ENCODE assay signal across 1 cellular context in genomic region chr11:65662802-65663633, GRCh38.
A peak's percentile ranks its signal among the peaks of the same experiment; 100 is the strongest.
TF ChIP-seq lines count a peak whose summit lies in the region.

Gene RELA, minus strand, starts transcription at chr11:65662916. Its CDS starts 84 bp downstream, at chr11:65662832.

TF ChIP-seq in HepG2, 621 proteins besides CTCF, POLR2A, EP300 and RAD21 (continued from another document and continues in another):
- no peak for TF ChIP-seq DNMT3B (CRISPR knock-in tag; conservative IDR thresholded peaks at IDR 0.05)
- TF ChIP-seq ZNF850 (CRISPR knock-in tag; conservative IDR thresholded peaks at IDR 0.05): 0 out of 2 replicates have a peak, but pooled peaks have one; percentile 50
- no peak for TF ChIP-seq ZFYVE20 (CRISPR knock-in tag; IDR thresholded peaks at IDR 0.05; ENCODE audit: borderline replicate concordance, low read depth)
- TF ChIP-seq ZNF660 (CRISPR knock-in tag; IDR thresholded peaks at IDR 0.05; ENCODE audit: borderline replicate concordance, low read depth): no peak
- TF ChIP-seq CEBPZ (IDR thresholded peaks at IDR 0.05; ENCODE audit: low read length): no peak
- TF ChIP-seq ZNF619 (CRISPR knock-in tag; IDR thresholded peaks at IDR 0.05): no peak; the same call in 1 of the 2 replicates
- TF ChIP-seq HOMEZ (CRISPR knock-in tag; IDR thresholded peaks at IDR 0.05; ENCODE audit: low read depth): no peak
- no peak; the same call in 1 of the 2 replicates for TF ChIP-seq PCBP1 (IDR thresholded peaks at IDR 0.05; ENCODE audit: borderline replicate concordance, low read depth, low read length)
- 0 out of 2 replicates have a peak, but pooled peaks have one; percentile 38 for TF ChIP-seq HCFC1 (IDR thresholded peaks at IDR 0.05; ENCODE audit: low read depth, low read length)
- no peak for TF ChIP-seq FOXJ3 (CRISPR knock-in tag; IDR thresholded peaks at IDR 0.05; ENCODE audit: borderline replicate concordance)
- TF ChIP-seq ZNF558 (CRISPR knock-in tag; IDR thresholded peaks at IDR 0.05; ENCODE audit: borderline replicate concordance): no peak; the same call in 1 of the 2 replicates
- no peak for TF ChIP-seq ZBTB26 (CRISPR knock-in tag; IDR thresholded peaks at IDR 0.05; ENCODE audit: borderline replicate concordance)
- no peak for TF ChIP-seq ZNF589 (CRISPR knock-in tag; conservative IDR thresholded peaks at IDR 0.05)
- TF ChIP-seq HDAC1 (CRISPR knock-in tag; IDR thresholded peaks at IDR 0.05): no peak; the same call in 1 of the 2 replicates
- TF ChIP-seq ZNF292 (CRISPR knock-in tag; IDR thresholded peaks at IDR 0.05; ENCODE audit: borderline replicate concordance, low read depth): no peak
- no peak for TF ChIP-seq ARNTL (CRISPR knock-in tag; IDR thresholded peaks at IDR 0.05)
- no peak for TF ChIP-seq ZNF30 (CRISPR knock-in tag; IDR thresholded peaks at IDR 0.05)
- TF ChIP-seq TFDP1 (CRISPR knock-in tag; IDR thresholded peaks at IDR 0.05; ENCODE audit: borderline replicate concordance): no peak; the same call in 1 of the 2 replicates
- no peak for TF ChIP-seq ZNF7 (CRISPR knock-in tag; IDR thresholded peaks at IDR 0.05)
- TF ChIP-seq ATF6 (CRISPR knock-in tag; conservative IDR thresholded peaks at IDR 0.05): no peak
- no peak for TF ChIP-seq STAT5B (CRISPR knock-in tag; IDR thresholded peaks at IDR 0.05)
- TF ChIP-seq ELK4 (CRISPR knock-in tag; IDR thresholded peaks at IDR 0.05; ENCODE audit: borderline replicate concordance): no peak
- no peak for TF ChIP-seq SMYD3 (CRISPR knock-in tag; IDR thresholded peaks at IDR 0.05)
- TF ChIP-seq KLF13 (CRISPR knock-in tag; IDR thresholded peaks at IDR 0.05): no peak
- no peak for TF ChIP-seq GPN1 (CRISPR knock-in tag; IDR thresholded peaks at IDR 0.05; ENCODE audit: borderline replicate concordance)
- no peak for TF ChIP-seq ZBTB33 (CRISPR knock-in tag; IDR thresholded peaks at IDR 0.05)
- no peak for TF ChIP-seq ZNF235 (CRISPR knock-in tag; IDR thresholded peaks at IDR 0.05; ENCODE audit: borderline replicate concordance)
- no peak for TF ChIP-seq ZNF33B (CRISPR knock-in tag; IDR thresholded peaks at IDR 0.05)
- no peak for TF ChIP-seq CREBL2 (CRISPR knock-in tag; IDR thresholded peaks at IDR 0.05; ENCODE audit: borderline replicate concordance)
- no peak for TF ChIP-seq PPARG (CRISPR knock-in tag; conservative IDR thresholded peaks at IDR 0.05)
- no peak for TF ChIP-seq U2AF2 (IDR thresholded peaks at IDR 0.05; ENCODE audit: low read depth, low read length)
- peak; percentile 74; the same call in 1 of the 2 replicates for TF ChIP-seq NR2C2 (CRISPR knock-in tag; IDR thresholded peaks at IDR 0.05; ENCODE audit: borderline replicate concordance)
- TF ChIP-seq FOSL1 (CRISPR knock-in tag; IDR thresholded peaks at IDR 0.05; ENCODE audit: borderline replicate concordance): no peak
- no peak; the same call in 1 of the 2 replicates for TF ChIP-seq RARA (CRISPR knock-in tag; IDR thresholded peaks at IDR 0.05)
- 0 out of 2 replicates have a peak, but pooled peaks have one; percentile 42 for TF ChIP-seq PRDM15 (CRISPR knock-in tag; IDR thresholded peaks at IDR 0.05)
